Comparison of ENCODE assay signal across 8 cellular contexts in the genomic region with DNA sequence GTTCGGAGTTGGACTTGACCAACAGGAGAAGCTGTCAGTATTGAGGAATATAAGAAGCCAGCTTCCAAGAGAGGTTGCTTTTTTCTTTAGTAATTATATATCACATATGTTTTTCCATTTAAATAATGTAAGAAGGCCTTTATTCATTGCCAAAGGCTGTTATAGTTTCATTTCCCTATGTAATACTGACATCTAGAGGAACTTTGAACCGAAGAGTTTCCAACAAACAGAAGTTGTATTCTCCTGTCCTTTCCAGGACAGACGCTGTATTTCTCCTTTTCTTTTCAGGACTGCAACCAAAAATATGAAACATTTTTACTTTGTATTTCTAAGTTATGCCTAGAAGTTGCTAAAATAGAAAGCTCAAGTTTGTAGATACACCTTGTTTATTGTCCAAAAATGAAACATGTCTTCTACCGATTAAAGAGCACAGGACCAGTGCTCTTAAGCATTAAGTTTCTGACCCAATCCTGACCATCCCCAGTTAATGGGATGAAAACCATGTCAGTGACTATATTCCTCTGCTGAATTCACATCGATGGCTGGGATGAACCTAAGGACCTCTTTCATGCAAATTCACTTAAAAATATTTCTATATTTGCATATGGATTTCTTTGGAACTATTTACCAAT. TPM values are rescaled to one million over a fixed set of nuclear protein-coding genes. Genes with fewer than 3 reads are reported as not detected.
DNase-seq lines count a peak whose midpoint lies in the region; ATAC-seq and TF ChIP-seq lines count a peak whose summit lies in the region.

No MANE protein-coding gene starts in this region.

- POLR2A ChIA-PET in activated CD4-positive, alpha-beta T cell treated with anti-CD3 and anti-CD28 coated beads, Interleukin-2, amount 10 ng/mL, durations not matched to agents 7 days and 5 days (lab: Charles Lee), result no interaction called here

- H3K4me3 ChIP-seq in mucosa of descending colon (no peak overlapping the region), uterus (no peak overlapping the region)

- intact Hi-C loops in mucosa of descending colon (cut with DNase I, micrococcal nuclease), result no loop called here
- intact Hi-C loops in uterus (cut with DNase I; ENCODE audit: low total_unique reads), result no loop called here

- H3K27me3 Mint-ChIP-seq in brain, result peaks cover 3% of the 10 kb centered on the region
- peaks cover 2% of the 10 kb centered on the region for H3K27me3 Mint-ChIP-seq in activated CD4-positive, alpha-beta T cell treated with anti-CD3 and anti-CD28 coated beads, Interleukin-2, amount 10 ng/mL, durations not matched to agents 7 days and 5 days

- no peak overlapping the region for H3K27ac ChIP-seq in uterus

- no peak overlapping the region for H3K4me3 Mint-ChIP-seq in brain
- H3K4me3 Mint-ChIP-seq in activated CD4-positive, alpha-beta T cell treated with anti-CD3 and anti-CD28 coated beads, Interleukin-2, amount 10 ng/mL, durations not matched to agents 7 days and 5 days, result no peak overlapping the region

- H3K4me1 Mint-ChIP-seq in brain, result peaks cover 6% of the 10 kb centered on the region
- H3K4me1 Mint-ChIP-seq in activated CD4-positive, alpha-beta T cell treated with anti-CD3 and anti-CD28 coated beads, Interleukin-2, amount 10 ng/mL, durations not matched to agents 7 days and 5 days, result no peaks in the 10 kb centered on the region

- TF ChIP-seq CTCF in brain (conservative IDR thresholded peaks at IDR 0.05) (peak; percentile 60 to 71), mucosa of descending colon (IDR thresholded peaks at IDR 0.05) (no peak), uterus (IDR thresholded peaks at IDR 0.05) (no peak)

- CTCF ChIA-PET in activated CD4-positive, alpha-beta T cell treated with anti-CD3 and anti-CD28 coated beads, Interleukin-2, amount 10 ng/mL, durations not matched to agents 7 days and 5 days (lab: Charles Lee), result no interaction called here

- no peaks in the 10 kb centered on the region for H3K36me3 ChIP-seq in mucosa of descending colon (ENCODE audit: low read depth)
- no peaks in the 10 kb centered on the region for H3K36me3 ChIP-seq in uterus

- ATAC-seq in mucosa of descending colon (peak; percentile 36), GM18868 (IDR thresholded peaks at IDR 0.05; ENCODE audit: unreplicated experiment) (no peak)

- H3K9me3 ChIP-seq in mucosa of descending colon, result no peaks in the 10 kb centered on the region
- H3K9me3 ChIP-seq in uterus, result no peaks in the 10 kb centered on the region

- H3K9me3 Mint-ChIP-seq in brain, result no peaks in the 10 kb centered on the region
- no peaks in the 10 kb centered on the region for H3K9me3 Mint-ChIP-seq in activated CD4-positive, alpha-beta T cell treated with anti-CD3 and anti-CD28 coated beads, Interleukin-2, amount 10 ng/mL, durations not matched to agents 7 days and 5 days

- no peaks in the 10 kb centered on the region for H3K27me3 ChIP-seq in uterus

- no peak overlapping the region for H3K27ac Mint-ChIP-seq in brain
- H3K27ac Mint-ChIP-seq in activated CD4-positive, alpha-beta T cell treated with anti-CD3 and anti-CD28 coated beads, Interleukin-2, amount 10 ng/mL, durations not matched to agents 7 days and 5 days, result no peak overlapping the region

- no peaks in the 10 kb centered on the region for H3K36me3 Mint-ChIP-seq in brain
- no peaks in the 10 kb centered on the region for H3K36me3 Mint-ChIP-seq in activated CD4-positive, alpha-beta T cell treated with anti-CD3 and anti-CD28 coated beads, Interleukin-2, amount 10 ng/mL, durations not matched to agents 7 days and 5 days (ENCODE audit: low read depth)

- peak; percentile 45 for DNase-seq in GM03348 (ENCODE audit: low spot score)
- peak; percentile 33 for DNase-seq in NAMALWA (ENCODE audit: low spot score)
- no peak for DNase-seq in mucosa of descending colon
- DNase-seq in NK-92 treated with Interleukin-12 subunit alpha and Interleukin-12 subunit beta, amount 100 ng/mL, for 24 hours (lab: John Stamatoyannopoulos, UW), result no peak
- no peak for DNase-seq in activated CD4-positive, alpha-beta T cell treated with anti-CD3 and anti-CD28 coated beads, Interleukin-2, amount 10 ng/mL, durations not matched to agents 7 days and 5 days
- no peak for DNase-seq in uterus

- no peaks in the 10 kb centered on the region for H3K4me1 ChIP-seq in mucosa of descending colon (ENCODE audit: low read depth)
- no peaks in the 10 kb centered on the region for H3K4me1 ChIP-seq in uterus

- no peak for TF ChIP-seq POLR2A in uterus (IDR thresholded peaks at IDR 0.05)

RNA-seq across cellular contexts. Expression of a gene that starts 55.1 kb away (rescaled TPM):
- polyA plus RNA-seq in brain (ENCODE audit: insufficient read depth, low read depth, low replicate concordance), result 0.31 TPM
- total RNA-seq in mucosa of descending colon, result under 1 TPM; 0.41 to 0.82 (median 0.43) TPM
- total RNA-seq in activated CD4-positive, alpha-beta T cell treated with anti-CD3 and anti-CD28 coated beads, Interleukin-2, amount 10 ng/mL, durations not matched to agents 7 days and 5 days, result under 1 TPM; 0.62 to 0.69 TPM
- 1 to 10 TPM; 1.2 to 6.4 (median 1.3) TPM for total RNA-seq in uterus

Comparison
In these comparisons a context has a peak if more than half of its experiments do, and no peak if none do; other contexts are left out.
1. DNase-seq: peak in GM03348 (single experiment) and NAMALWA (single experiment); none in mucosa of descending colon (0 of 3), NK-92 treated with Interleukin-12 subunit alpha and Interleukin-12 subunit beta, amount 100 ng/mL, for 24 hours (single experiment), activated CD4-positive, alpha-beta T cell treated with anti-CD3 and anti-CD28 coated beads, Interleukin-2, amount 10 ng/mL, durations not matched to agents 7 days and 5 days (single experiment) and uterus (0 of 2).
2. CTCF ChIP-seq: peak in brain (2 of 2); none in mucosa of descending colon (single experiment) and uterus (0 of 4).